17 cellular contexts compared by ENCODE assay signal in genomic region chr3:48938689-48939088, GRCh38. TPM values are rescaled to one million over a fixed set of nuclear protein-coding genes. Genes with fewer than 3 reads are reported as not detected.
DNase-seq lines count a peak whose midpoint lies in the region; ATAC-seq and TF ChIP-seq lines count a peak whose summit lies in the region.
"Had no signal": no experiment of that assay in that cellular context is flagged by ENCODE, and none has a peak within 500 bp of the region (broad histone marks: within the 10 kb centered on the region; RNA-seq: fewer than 3 reads in every experiment).

No MANE protein-coding gene starts in this region.

- H3K9me3 ChIP-seq in left ventricle myocardium inferior (replicated peaks) (no peaks in the 10 kb centered on the region), right atrium auricular region (no peaks in the 10 kb centered on the region), PC-3 (ENCODE audit: low read length) (no peaks in the 10 kb centered on the region), left lung (no peaks in the 10 kb centered on the region)
- H3K9me3 ChIP-seq: BE2C had no signal

- H3K36me3 Mint-ChIP-seq in central memory CD8-positive, alpha-beta T cell (ENCODE audit: insufficient read depth): peaks cover 38% of the 10 kb centered on the region

- H2AFZ ChIP-seq in PC-3 (ENCODE audit: low read length): no peak overlapping the region

- peak overlapping the region; percentile 54 for H3K27ac Mint-ChIP-seq in central memory CD8-positive, alpha-beta T cell (ENCODE audit: low read depth)

- POLR2A ChIA-PET in PC-3 (lab: Charles Lee; ENCODE audit: unreplicated experiment): interaction anchor here (0.5 kb wide), 2 partner anchors 19 to 91 kb away, joined by 3 to 5 read pairs; partner anchors contain the start of gene IMPDH2

- peak overlapping the region; percentile 1; the same call in 1 of the 2 replicates for H3K4me2 ChIP-seq in PC-3 (ENCODE audit: low read length)

- H3F3A ChIP-seq in PC-3 (ENCODE audit: low read length, unreplicated experiment): no peaks in the 10 kb centered on the region

- H3K4me3 ChIP-seq in left ventricle myocardium inferior (no peak overlapping the region), right atrium auricular region (no peak overlapping the region), PC-3 (ENCODE audit: low read length) (no peak overlapping the region), left lung (no peak overlapping the region)
- H3K4me3 ChIP-seq: K562 had no signal

- no peak for TF ChIP-seq CTCF in left ventricle myocardium inferior (IDR thresholded peaks at IDR 0.05; ENCODE audit: borderline replicate concordance)
- TF ChIP-seq CTCF in right atrium auricular region (IDR thresholded peaks at IDR 0.05): no peak
- no peak for TF ChIP-seq CTCF in PC-3 (conservative IDR thresholded peaks at IDR 0.05; ENCODE audit: low read depth, low read length)
- TF ChIP-seq CTCF in left lung (IDR thresholded peaks at IDR 0.05): no peak

- H3K9me2 ChIP-seq in PC-3 (replicated peaks; ENCODE audit: low read length): no peaks in the 10 kb centered on the region

- DNase-seq in left ventricle myocardium inferior: no peak
- DNase-seq in right atrium auricular region (ENCODE audit: low spot score): no peak
- DNase-seq in PC-3: no peak
- no peak for DNase-seq in central memory CD8-positive, alpha-beta T cell (ENCODE audit: low spot score in 2 of 2)
- no peak for DNase-seq in left lung
- no peak for DNase-seq in NCI-H2171 (lab: John Stamatoyannopoulos, UW)
- no peak for DNase-seq in nucleus accumbens (lab: John Stamatoyannopoulos, UW)
- DNase-seq: BE2C; CD8-positive, alpha-beta memory T cell; DND-41; GDM1; GOT3; NCI-H2107; NCI-H345; NCI-H526 treated with DMSO at 0.1 percent for 48 hours had no signal

- ATAC-seq in PC-3 (no peak), left lung (no peak)
- ATAC-seq in central memory CD8-positive, alpha-beta T cell (replicated peaks; ENCODE audit: extremely low read depth, poor library complexity, severe bottlenecking): no peak
- ATAC-seq: K562 had no signal

- peaks cover 33% of the 10 kb centered on the region for H3K4me1 Mint-ChIP-seq in central memory CD8-positive, alpha-beta T cell

- 0 out of 2 replicates have a peak, but pooled peaks cover 12% of the 10 kb centered on the region for H4K20me1 ChIP-seq in PC-3 (ENCODE audit: low read length)

- H3K27me3 ChIP-seq in left ventricle myocardium inferior (ENCODE audit: low read depth) (no peaks in the 10 kb centered on the region), right atrium auricular region (no peaks in the 10 kb centered on the region), PC-3 (ENCODE audit: low read length) (no peaks in the 10 kb centered on the region), left lung (no peaks in the 10 kb centered on the region)
- H3K27me3 ChIP-seq: BE2C had no signal

- H3K27me3 Mint-ChIP-seq in central memory CD8-positive, alpha-beta T cell: no peaks in the 10 kb centered on the region
- H3K27me3 Mint-ChIP-seq: CD8-positive, alpha-beta memory T cell had no signal

- H3K4me3 Mint-ChIP-seq in central memory CD8-positive, alpha-beta T cell: no peak overlapping the region
- H3K4me3 Mint-ChIP-seq: CD8-positive, alpha-beta memory T cell had no signal

- H3K36me3 ChIP-seq in left ventricle myocardium inferior: peaks cover 20% of the 10 kb centered on the region
- no peaks in the 10 kb centered on the region for H3K36me3 ChIP-seq in right atrium auricular region
- H3K36me3 ChIP-seq in PC-3 (ENCODE audit: low read depth, low read length): peaks cover 24% of the 10 kb centered on the region
- H3K36me3 ChIP-seq in left lung: peaks cover 0 to 35% of the 10 kb centered on the region in 2 donors
- H3K36me3 ChIP-seq: BE2C had no signal

- H3K4me1 ChIP-seq in left ventricle myocardium inferior (peaks cover 47% of the 10 kb centered on the region), right atrium auricular region (peaks cover 0 to 12% of the 10 kb centered on the region in 2 donors), PC-3 (ENCODE audit: insufficient read depth, low read length) (peaks cover 17% of the 10 kb centered on the region), left lung (peaks cover 0 to 9% of the 10 kb centered on the region in 2 donors)
- H3K4me1 ChIP-seq: BE2C had no signal

- no peak overlapping the region for H3K9ac ChIP-seq in PC-3 (ENCODE audit: low read length)

- H3K79me2 ChIP-seq in PC-3 (ENCODE audit: low read length): peaks cover 68% of the 10 kb centered on the region

- CTCF ChIA-PET in PC-3 (lab: Charles Lee): interaction anchor here (0.5 to 0.6 kb wide), 2 partner anchors 47 to 49 kb away, joined by 3 read pairs; no protein-coding TSS in a partner anchor

- no peaks in the 10 kb centered on the region for H3K9me3 Mint-ChIP-seq in central memory CD8-positive, alpha-beta T cell
- H3K9me3 Mint-ChIP-seq: CD8-positive, alpha-beta memory T cell had no signal

- no TSS peak for BruUV-seq in PC-3 (replicated peaks; lab: Mats Ljungman, UMichigan)

- H3K27ac ChIP-seq in left ventricle myocardium inferior (replicated peaks): peak overlapping the region; percentile 36
- no peak overlapping the region for H3K27ac ChIP-seq in right atrium auricular region
- peak overlapping the region; percentile 3; the same call in 1 of the 2 replicates for H3K27ac ChIP-seq in PC-3 (ENCODE audit: low read length)
- no peak overlapping the region for H3K27ac ChIP-seq in left lung
- H3K27ac ChIP-seq: HL-60 had no signal

- intact Hi-C loops in left ventricle myocardium inferior (cut with micrococcal nuclease): no loop called here
- intact Hi-C loops in PC-3 (cut with micrococcal nuclease): loop anchor here (10.0 kb wide), 1 partner anchor 154 kb away; no protein-coding TSS in a partner anchor
- intact Hi-C loops in left lung (cut with DNase I): no loop called here

RNA-seq across cellular contexts. Expression of gene ARIH2, which starts 20.0 kb away (rescaled TPM):
- total RNA-seq in left ventricle myocardium inferior: 180 TPM
- 100 to 1,000 TPM; 135 to 140 TPM for total RNA-seq in right atrium auricular region
- 136 and 156 TPM in 2 replicates for total RNA-seq in PC-3 (2014; rRNA removed)
- 10 to 100 TPM; 67.9 to 75.9 TPM for total RNA-seq in left lung

RNA-seq across cellular contexts. Expression of gene SLC25A20, which starts 40.0 kb away (rescaled TPM):
- total RNA-seq in left ventricle myocardium inferior: 94.1 TPM
- 10 to 100 TPM; 58.8 to 67.7 TPM for total RNA-seq in right atrium auricular region
- total RNA-seq in PC-3 (2014; rRNA removed): 17.7 and 19.0 TPM in 2 replicates
- 10 to 100 TPM; 15.5 to 24.7 TPM for total RNA-seq in left lung

RNA-seq across cellular contexts. Expression of gene P4HTM, which starts 51.4 kb away (rescaled TPM):
- 28.9 TPM for total RNA-seq in left ventricle myocardium inferior
- total RNA-seq in right atrium auricular region: 10 to 100 TPM; 40.5 to 45.4 TPM
- total RNA-seq in PC-3 (2014; rRNA removed): 44.5 and 50.1 TPM in 2 replicates
- 10 to 100 TPM; 40.2 to 41.8 TPM for total RNA-seq in left lung

Comparison
In these comparisons a context has a peak if more than half of its experiments do, and no peak if none do; other contexts are left out.
1. H3K27ac ChIP-seq: peak in left ventricle myocardium inferior (single experiment) and PC-3 (single experiment); none in right atrium auricular region (0 of 2) and left lung (0 of 2).